Comparison of ENCODE assay signal across 8 cellular contexts in genomic region chr7:6857714-6858314, GRCh38. TPM values are rescaled to one million over a fixed set of nuclear protein-coding genes. Genes with fewer than 3 reads are reported as not detected.
DNase-seq lines count a peak whose midpoint lies in the region; ATAC-seq, FAIRE-seq and TF ChIP-seq lines count a peak whose summit lies in the region.
"Not testable (repeated sequence)": the region's sequence is repeated elsewhere in the genome, so short reads cannot be mapped to it uniquely, and the experiment has no call there.

No MANE protein-coding gene starts in this region.

- peak; percentile 51 to 72 (median 51) for TF ChIP-seq CTCF in GM12878 (IDR thresholded peaks at IDR 0.05 in 2 of 3, conservative IDR thresholded peaks at IDR 0.05 in 1 of 3; ENCODE audit: control insufficient read depth in 2 of 3, extremely low read depth in 1 of 3, insufficient read depth in 1 of 3, low read depth in 3 of 3, low read length in 3 of 3)
- peak; percentile 84 for TF ChIP-seq CTCF in parathyroid adenoma (IDR thresholded peaks at IDR 0.05)

- H3K27me3 ChIP-seq in GM12878 (replicated peaks in 1 of 2; ENCODE audit: control insufficient read depth in 2 of 2, insufficient read depth in 2 of 2, low read length in 1 of 2); parathyroid adenoma (ENCODE audit: control insufficient read depth, insufficient read depth, low read length): not testable (repeated sequence)

- DNase-seq in COLO668 (lab: John Stamatoyannopoulos, UW; ENCODE audit: unreplicated experiment) (peak; percentile 47), HTR-8/SVneo (ENCODE audit: insufficient read length, low spot score) (peak; percentile 50), GM12878 (ENCODE audit: low read depth, low spot score) (peak; percentile 2), left cardiac atrium (peak; percentile 75)
- DNase-seq in NK-92 treated with Interleukin-12 subunit alpha and Interleukin-12 subunit beta, amount 100 ng/mL, for 24 hours (lab: John Stamatoyannopoulos, UW): peak; percentile 32
- peak; percentile 68 to 74 for DNase-seq in activated CD4-positive, alpha-beta T cell treated with anti-CD3 and anti-CD28 coated beads for 4 hours
- peak; percentile 71 for DNase-seq in stimulated activated naive B cell treated with anti-CD40 and anti-IgM and Interleukin-4, amounts not matched to agents 10 μg/mL and 1 μg/mL and 100 μg/mL, for 72 hours

- H3K27me3 Mint-ChIP-seq in stimulated activated naive B cell treated with anti-CD40 and anti-IgM and Interleukin-4, amounts not matched to agents 10 μg/mL and 1 μg/mL and 100 μg/mL, for 72 hours: peaks cover 17 to 18% of the 10 kb centered on the region in 2 donors

- peaks cover 11 to 16% of the 10 kb centered on the region in 2 donors for H3K4me1 Mint-ChIP-seq in stimulated activated naive B cell treated with anti-CD40 and anti-IgM and Interleukin-4, amounts not matched to agents 10 μg/mL and 1 μg/mL and 100 μg/mL, for 72 hours

- CTCF ChIA-PET in GM12878 (lab: Yijun Ruan, JAX): interaction anchor here (1.0 to 1.2 kb wide), 3 partner anchors 73 to 1002 kb away, joined by 3 read pairs; no protein-coding TSS in a partner anchor

- in situ Hi-C loops in GM12878 (cut with MboI): not testable (repeated sequence)

- FAIRE-seq in HTR-8/SVneo (lab: Jason Lieb, UNC); GM12878 (lab: Jason Lieb, UNC): not testable (repeated sequence)

- TF ChIP-seq POLR2A in GM12878 (IDR thresholded peaks at IDR 0.05; ENCODE audit: low read depth, low read length): not testable (repeated sequence)

- not testable (repeated sequence) for H3K9ac ChIP-seq in GM12878 (ENCODE audit: control insufficient read depth, insufficient read depth, low read length); parathyroid adenoma

- H4K20me1 ChIP-seq in GM12878 (ENCODE audit: control insufficient read depth, insufficient read depth): not testable (repeated sequence)

- not testable (repeated sequence) for H3K4me3 Mint-ChIP-seq in stimulated activated naive B cell treated with anti-CD40 and anti-IgM and Interleukin-4, amounts not matched to agents 10 μg/mL and 1 μg/mL and 100 μg/mL, for 72 hours

- H3K79me2 ChIP-seq in GM12878 (ENCODE audit: control insufficient read depth, insufficient read depth, low read length); parathyroid adenoma: not testable (repeated sequence)

- not testable (repeated sequence) for H3K9me3 ChIP-seq in GM12878 (replicated peaks; ENCODE audit: control insufficient read depth, insufficient read depth, low read length); parathyroid adenoma (ENCODE audit: control insufficient read depth, low read length)

- H3K36me3 ChIP-seq in GM12878 (ENCODE audit: control insufficient read depth in 2 of 2, insufficient read depth in 2 of 2, low read length in 1 of 2); parathyroid adenoma (ENCODE audit: control insufficient read depth, insufficient read depth, low read length): not testable (repeated sequence)

- RAD21 ChIA-PET in GM12878 (lab: Charles Lee; ENCODE audit: unreplicated experiment): not testable (repeated sequence)

- POLR2A ChIA-PET in GM12878 (lab: Charles Lee): interaction anchor here (0.6 kb wide), 1 partner anchor 345 kb away, joined by 3 read pairs; no protein-coding TSS in a partner anchor

- H3K4me2 ChIP-seq in GM12878 (ENCODE audit: control insufficient read depth, insufficient read depth); parathyroid adenoma (ENCODE audit: low read length): not testable (repeated sequence)

- ATAC-seq in GM12878; left cardiac atrium; stimulated activated naive B cell treated with anti-CD40 and anti-IgM and Interleukin-4, amounts not matched to agents 10 μg/mL and 1 μg/mL and 100 μg/mL, for 72 hours (replicated peaks): not testable (repeated sequence)

- not testable (repeated sequence) for H3K27ac Mint-ChIP-seq in stimulated activated naive B cell treated with anti-CD40 and anti-IgM and Interleukin-4, amounts not matched to agents 10 μg/mL and 1 μg/mL and 100 μg/mL, for 72 hours

- H3K9me3 Mint-ChIP-seq in stimulated activated naive B cell treated with anti-CD40 and anti-IgM and Interleukin-4, amounts not matched to agents 10 μg/mL and 1 μg/mL and 100 μg/mL, for 72 hours: not testable (repeated sequence)

- not testable (repeated sequence) for H2AFZ ChIP-seq in GM12878 (ENCODE audit: control insufficient read depth, low read depth, low read length)
- peak overlapping the region; percentile 66 for H2AFZ ChIP-seq in parathyroid adenoma

- BruUV-seq in GM12878 (replicated peaks; lab: Mats Ljungman, UMichigan): not testable (repeated sequence)

- peak; percentile 64 for TF ChIP-seq RAD21 in GM12878 (IDR thresholded peaks at IDR 0.05; ENCODE audit: insufficient read depth, low read depth, low read length)

- H3K27ac ChIP-seq in GM12878 (ENCODE audit: control insufficient read depth, insufficient read depth); parathyroid adenoma: not testable (repeated sequence)

- SMC1A ChIA-PET in GM12878 (lab: Charles Lee; ENCODE audit: uncharacterized antibody, unreplicated experiment): not testable (repeated sequence)

- H3K4me1 ChIP-seq in GM12878 (ENCODE audit: control insufficient read depth, insufficient read depth, low read length); parathyroid adenoma: not testable (repeated sequence)

- intact Hi-C loops in GM12878 (cut with micrococcal nuclease; ENCODE audit: unreplicated experiment): loop anchor here (5.0 to 10.0 kb wide), 2 partner anchors 341 to 533 kb away; no protein-coding TSS in a partner anchor
- intact Hi-C loops in left cardiac atrium (cut with DNase I): not testable (repeated sequence)

- TF ChIP-seq EP300 in GM12878 (IDR thresholded peaks at IDR 0.05; ENCODE audit: borderline replicate concordance in 1 of 2, control insufficient read depth in 1 of 2, low read depth in 2 of 2, low read length in 2 of 2): not testable (repeated sequence)

- 4% methylated on average over 14 of the region's 14 CpGs for WGBS in GM12878 (ENCODE audit: insufficient coverage, insufficient replicate concordance, low lambda C conversion rate, missing lambda C conversion rate)

- H3K4me3 ChIP-seq in GM12878; parathyroid adenoma (ENCODE audit: low read depth, low read length): not testable (repeated sequence)

- not testable (repeated sequence) for H3K36me3 Mint-ChIP-seq in stimulated activated naive B cell treated with anti-CD40 and anti-IgM and Interleukin-4, amounts not matched to agents 10 μg/mL and 1 μg/mL and 100 μg/mL, for 72 hours

TF ChIP-seq in GM12878, 131 proteins besides CTCF, POLR2A, EP300 and RAD21:
- peak; percentile 51 for TF ChIP-seq SMC3 (IDR thresholded peaks at IDR 0.05; ENCODE audit: borderline replicate concordance, low read length)
- TF ChIP-seq RELA (IDR thresholded peaks at IDR 0.05; ENCODE audit: borderline replicate concordance, partially characterized antibody): peak; percentile 10

RNA-seq across cellular contexts. Expression of gene CCZ1B, which starts 31.7 kb away (rescaled TPM):
- total RNA-seq in GM12878 (2013; cell fraction: nucleolus; rRNA removed): 102 and 118 TPM in 2 replicates
- total RNA-seq in GM12878 (2014; rRNA removed) (28.4 and 37.8 TPM in 2 replicates), GM12878 (2014; rRNA removed; fragmentation: Illumina TruSeq; extraction: Trizol) (88.0 and 91.6 TPM in 2 replicates), GM12878 (2021) (33.9 and 49.6 TPM in 2 replicates), left cardiac atrium (10 to 100 TPM; 27.2 to 41.2 TPM)
- 14.5 TPM for polyA plus RNA-seq in GM12878 (2011; ENCODE audit: low read depth)
- polyA plus RNA-seq in GM12878 (2011; rRNA removed) (48.3 and 61.1 TPM in 2 replicates), GM12878 (2014; fragmentation: Illumina TruSeq; extraction: Trizol) (61.8 and 82.1 TPM in 2 replicates), GM12878 (2014; fragmentation: Nextera tagmentation; extraction: Ambion mirVana) (10 to 100 TPM; 18.0 to 29.1 TPM), GM12878 (2014; rRNA removed) (25.8 and 36.4 TPM in 2 replicates), GM12878 (2016; fragmentation: Nextera tagmentation; extraction: Ambion mirVana) (10 to 100 TPM; 30.1 to 37.8 TPM)
- polyA plus RNA-seq in GM12878 (2011; cell fraction: cytosol; rRNA removed): 15.6 and 17.5 TPM in 2 replicates
- polyA plus RNA-seq in GM12878 (2011; cell fraction: nucleus; rRNA removed): 32.0 and 42.7 TPM in 2 replicates
- polyA plus RNA-seq in GM12878 (2012): 22.7 and 47.5 TPM in 2 replicates
- polyA minus RNA-seq in GM12878 (2011; rRNA and poly(A)+ RNA removed): 19.8 and 27.4 TPM in 2 replicates
- polyA minus RNA-seq in GM12878 (2011; cell fraction: cytosol; rRNA and poly(A)+ RNA removed): 12.2 and 20.4 TPM in 2 replicates
- 14.5 and 35.6 TPM in 2 replicates for polyA minus RNA-seq in GM12878 (2011; cell fraction: nucleus; rRNA and poly(A)+ RNA removed)

Comparison
In these comparisons a context has a peak if more than half of its experiments do, and no peak if none do; other contexts are left out.
1. DNase-seq: peak in every context shown above with its lines; median percentile 75 in left cardiac atrium; 71 in activated CD4-positive, alpha-beta T cell treated with anti-CD3 and anti-CD28 coated beads for 4 hours; 71 in stimulated activated naive B cell treated with anti-CD40 and anti-IgM and Interleukin-4, amounts not matched to agents 10 μg/mL and 1 μg/mL and 100 μg/mL, for 72 hours; 50 in HTR-8/SVneo; 47 in COLO668; 32 in NK-92 treated with Interleukin-12 subunit alpha and Interleukin-12 subunit beta, amount 100 ng/mL, for 24 hours; 2 in GM12878.